Comparison of ENCODE assay signal across 9 cellular contexts in the genomic region with DNA sequence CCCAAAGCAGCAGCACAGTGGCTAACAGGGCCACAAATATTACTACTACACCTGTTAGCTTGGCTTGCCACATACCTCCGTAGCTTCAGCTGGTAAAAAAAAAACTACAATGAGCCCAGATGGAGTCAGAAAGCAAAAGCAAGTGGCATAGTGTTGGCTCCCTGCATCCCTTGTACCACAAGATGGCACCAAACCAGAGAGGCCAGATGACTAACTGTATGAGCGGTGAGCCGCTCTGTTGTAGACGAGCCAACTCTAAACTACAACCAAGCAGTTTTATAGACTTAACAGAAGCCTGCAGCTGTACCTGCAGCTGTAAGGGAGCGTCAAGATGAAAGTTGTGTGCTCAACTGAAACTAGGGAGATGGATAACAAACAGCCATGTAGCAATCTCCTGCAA.
A peak's percentile ranks its signal among the peaks of the same experiment; 100 is the strongest.
DNase-seq lines count a peak whose midpoint lies in the region; ATAC-seq, FAIRE-seq and TF ChIP-seq lines count a peak whose summit lies in the region.
"Had no signal": no experiment of that assay in that cellular context is flagged by ENCODE, and none has a peak within 500 bp of the region (broad histone marks: within the 10 kb centered on the region; RNA-seq: fewer than 3 reads in every experiment).

No MANE protein-coding gene starts in this region.

- no TSS peak for BruUV-seq in GM12878 (replicated peaks; lab: Mats Ljungman, UMichigan)

- H3K27ac ChIP-seq in GM12878 (ENCODE audit: control insufficient read depth, insufficient read depth) = no peak overlapping the region

- H3K36me3 ChIP-seq in GM06990 (ENCODE audit: control insufficient read depth, insufficient read depth, low read length) = no peaks in the 10 kb centered on the region
- H3K36me3 ChIP-seq in GM12878 (ENCODE audit: control insufficient read depth in 2 of 2, insufficient read depth in 2 of 2, low read length in 1 of 2) = no peaks in the 10 kb centered on the region

- H3K9me3 Mint-ChIP-seq in nephron progenitor cell = no peaks in the 10 kb centered on the region
- no peaks in the 10 kb centered on the region for H3K9me3 Mint-ChIP-seq in activated naive CD4-positive, alpha-beta T cell treated with anti-CD3 and anti-CD28 coated beads, Interleukin-2, amount 10 ng/mL, durations not matched to agents 7 days and 5 days

- no peak for TF ChIP-seq EP300 in GM12878 (IDR thresholded peaks at IDR 0.05; ENCODE audit: borderline replicate concordance in 1 of 2, control insufficient read depth in 1 of 2, low read depth in 2 of 2, low read length in 2 of 2)

- CTCF ChIA-PET in GM12878 (lab: Yijun Ruan, JAX) = no interaction called here
- CTCF ChIA-PET in activated naive CD4-positive, alpha-beta T cell treated with anti-CD3 and anti-CD28 coated beads, Interleukin-2, amount 10 ng/mL, durations not matched to agents 7 days and 5 days (lab: Charles Lee) = no interaction called here

- H2AFZ ChIP-seq in GM12878 (ENCODE audit: control insufficient read depth, low read depth, low read length) = no peak overlapping the region

- no peaks in the 10 kb centered on the region for H3K4me1 Mint-ChIP-seq in nephron progenitor cell
- H3K4me1 Mint-ChIP-seq in activated naive CD4-positive, alpha-beta T cell treated with anti-CD3 and anti-CD28 coated beads, Interleukin-2, amount 10 ng/mL, durations not matched to agents 7 days and 5 days = no peaks in the 10 kb centered on the region

- no peak overlapping the region for H3K4me3 ChIP-seq in GM06990 (replicated peaks; ENCODE audit: low read depth, low read length)
- no peak overlapping the region for H3K4me3 ChIP-seq in GM12878

- TF ChIP-seq CTCF in GM06990 (IDR thresholded peaks at IDR 0.05; ENCODE audit: insufficient read depth, low read length, poor library complexity, severe bottlenecking) (peak; percentile 49), GM12878 (IDR thresholded peaks at IDR 0.05 in 2 of 3, conservative IDR thresholded peaks at IDR 0.05 in 1 of 3; ENCODE audit: control insufficient read depth in 2 of 3, extremely low read depth in 1 of 3, insufficient read depth in 1 of 3, low read depth in 3 of 3, low read length in 3 of 3) (0 out of 6 replicates have a peak, but pooled peaks of 1 of the 3 experiments have one; percentile 22), nephron progenitor cell (IDR thresholded peaks at IDR 0.05) (no peak)

- H3K27me3 Mint-ChIP-seq in nephron progenitor cell (ENCODE audit: low read depth, poor library complexity) = peaks cover 9% of the 10 kb centered on the region
- no peaks in the 10 kb centered on the region for H3K27me3 Mint-ChIP-seq in activated naive CD4-positive, alpha-beta T cell treated with anti-CD3 and anti-CD28 coated beads, Interleukin-2, amount 10 ng/mL, durations not matched to agents 7 days and 5 days

- intact Hi-C loops in GM12878 (cut with micrococcal nuclease; ENCODE audit: unreplicated experiment) = no loop called here

- H3K9ac ChIP-seq in GM12878 (ENCODE audit: control insufficient read depth, insufficient read depth, low read length) = no peak overlapping the region

- no peaks in the 10 kb centered on the region for H4K20me1 ChIP-seq in GM12878 (ENCODE audit: control insufficient read depth, insufficient read depth)

- 52% methylated on average over 5 of the region's 5 CpGs for WGBS in GM12878 (ENCODE audit: insufficient coverage, insufficient replicate concordance, low lambda C conversion rate, missing lambda C conversion rate)

- TF ChIP-seq RAD21 in GM12878 (IDR thresholded peaks at IDR 0.05; ENCODE audit: insufficient read depth, low read depth, low read length) = no peak

- FAIRE-seq in GM12878 (lab: Jason Lieb, UNC) (no peak), GM12892 (lab: Jason Lieb, UNC) (no peak)

- SMC1A ChIA-PET in GM12878 (lab: Charles Lee; ENCODE audit: uncharacterized antibody, unreplicated experiment) = interaction anchor here (0.8 kb wide), 1 partner anchor 13 kb away, joined by 3 read pairs; no protein-coding TSS in a partner anchor

- no peak for DNase-seq in GM06990 (ENCODE audit: extremely low read depth, insufficient read length)
- DNase-seq in GM12878 (ENCODE audit: low read depth, low spot score) = no peak
- peak; percentile 12 for DNase-seq in nephron progenitor cell
- no peak for DNase-seq in activated naive CD4-positive, alpha-beta T cell treated with anti-CD3 and anti-CD28 coated beads, Interleukin-2, amount 10 ng/mL, durations not matched to agents 7 days and 5 days
- no peak for DNase-seq in GM12892 (ENCODE audit: insufficient read length)
- DNase-seq: kidney glomerular epithelial cell had no signal

- TF ChIP-seq POLR2A in GM12878 (IDR thresholded peaks at IDR 0.05; ENCODE audit: low read depth, low read length) = no peak
- no peak for TF ChIP-seq POLR2A in GM12892 (IDR thresholded peaks at IDR 0.05; ENCODE audit: low read depth, low read length)

- no peak overlapping the region for H3K27ac Mint-ChIP-seq in nephron progenitor cell
- no peak overlapping the region for H3K27ac Mint-ChIP-seq in activated naive CD4-positive, alpha-beta T cell treated with anti-CD3 and anti-CD28 coated beads, Interleukin-2, amount 10 ng/mL, durations not matched to agents 7 days and 5 days

- peak; percentile 58 for ATAC-seq in HG03378 (IDR thresholded peaks at IDR 0.05; ENCODE audit: unreplicated experiment)
- peak; percentile 76 for ATAC-seq in GM12878
- no peak for ATAC-seq in HG02970 (IDR thresholded peaks at IDR 0.05; ENCODE audit: low FRiP score, unreplicated experiment)
- no peak for ATAC-seq in GM18502 (IDR thresholded peaks at IDR 0.05; ENCODE audit: poor library complexity, unreplicated experiment)

- no peaks in the 10 kb centered on the region for H3K36me3 Mint-ChIP-seq in nephron progenitor cell (ENCODE audit: low read depth)
- H3K36me3 Mint-ChIP-seq in activated naive CD4-positive, alpha-beta T cell treated with anti-CD3 and anti-CD28 coated beads, Interleukin-2, amount 10 ng/mL, durations not matched to agents 7 days and 5 days = no peaks in the 10 kb centered on the region

- no peaks in the 10 kb centered on the region for H3K79me2 ChIP-seq in GM12878 (ENCODE audit: control insufficient read depth, insufficient read depth, low read length)

- POLR2A ChIA-PET in GM12878 (lab: Charles Lee) = no interaction called here

- no peaks in the 10 kb centered on the region for H3K9me3 ChIP-seq in GM12878 (replicated peaks; ENCODE audit: control insufficient read depth, insufficient read depth, low read length)

- H3K4me2 ChIP-seq in GM12878 (ENCODE audit: control insufficient read depth, insufficient read depth) = no peak overlapping the region

- in situ Hi-C loops in GM12878 (cut with MboI) = no loop called here

- H3K27me3 ChIP-seq in GM06990 (replicated peaks; ENCODE audit: control insufficient read depth, insufficient read depth, low read length) (no peaks in the 10 kb centered on the region), GM12878 (replicated peaks in 1 of 2; ENCODE audit: control insufficient read depth in 2 of 2, insufficient read depth in 2 of 2, low read length in 1 of 2) (no peaks in the 10 kb centered on the region)

- no peak overlapping the region for H3K4me3 Mint-ChIP-seq in nephron progenitor cell
- no peak overlapping the region for H3K4me3 Mint-ChIP-seq in activated naive CD4-positive, alpha-beta T cell treated with anti-CD3 and anti-CD28 coated beads, Interleukin-2, amount 10 ng/mL, durations not matched to agents 7 days and 5 days

- RAD21 ChIA-PET in GM12878 (lab: Charles Lee; ENCODE audit: unreplicated experiment) = interaction anchor here (1.4 to 1.9 kb wide), 2 partner anchors 19 to 22 kb away, joined by 4 read pairs; no protein-coding TSS in a partner anchor

- H3K4me1 ChIP-seq in GM12878 (ENCODE audit: control insufficient read depth, insufficient read depth, low read length) = no peaks in the 10 kb centered on the region

TF ChIP-seq in GM12878, 131 proteins besides CTCF, POLR2A, EP300 and RAD21 (continues in another document):
- TF ChIP-seq ZNF274 (IDR thresholded peaks at IDR 0.05; ENCODE audit: insufficient read depth, insufficient read length) (no peak), RB1 (IDR thresholded peaks at IDR 0.05; ENCODE audit: borderline replicate concordance) (no peak), CBFB (IDR thresholded peaks at IDR 0.05; ENCODE audit: low read depth) (no peak), TCF3 (IDR thresholded peaks at IDR 0.05; ENCODE audit: borderline replicate concordance, insufficient read depth, low read depth, low read length) (no peak), SMAD1 (IDR thresholded peaks at IDR 0.05; ENCODE audit: low read depth, partially characterized antibody) (no peak), PML (IDR thresholded peaks at IDR 0.05; ENCODE audit: low read length) (no peak), YBX1 (IDR thresholded peaks at IDR 0.05) (no peak), JUNB (IDR thresholded peaks at IDR 0.05) (no peak), SIN3A (IDR thresholded peaks at IDR 0.05; ENCODE audit: low read depth, low read length) (no peak), ZSCAN29 (IDR thresholded peaks at IDR 0.05) (no peak)
- TF ChIP-seq, protein P1, sequence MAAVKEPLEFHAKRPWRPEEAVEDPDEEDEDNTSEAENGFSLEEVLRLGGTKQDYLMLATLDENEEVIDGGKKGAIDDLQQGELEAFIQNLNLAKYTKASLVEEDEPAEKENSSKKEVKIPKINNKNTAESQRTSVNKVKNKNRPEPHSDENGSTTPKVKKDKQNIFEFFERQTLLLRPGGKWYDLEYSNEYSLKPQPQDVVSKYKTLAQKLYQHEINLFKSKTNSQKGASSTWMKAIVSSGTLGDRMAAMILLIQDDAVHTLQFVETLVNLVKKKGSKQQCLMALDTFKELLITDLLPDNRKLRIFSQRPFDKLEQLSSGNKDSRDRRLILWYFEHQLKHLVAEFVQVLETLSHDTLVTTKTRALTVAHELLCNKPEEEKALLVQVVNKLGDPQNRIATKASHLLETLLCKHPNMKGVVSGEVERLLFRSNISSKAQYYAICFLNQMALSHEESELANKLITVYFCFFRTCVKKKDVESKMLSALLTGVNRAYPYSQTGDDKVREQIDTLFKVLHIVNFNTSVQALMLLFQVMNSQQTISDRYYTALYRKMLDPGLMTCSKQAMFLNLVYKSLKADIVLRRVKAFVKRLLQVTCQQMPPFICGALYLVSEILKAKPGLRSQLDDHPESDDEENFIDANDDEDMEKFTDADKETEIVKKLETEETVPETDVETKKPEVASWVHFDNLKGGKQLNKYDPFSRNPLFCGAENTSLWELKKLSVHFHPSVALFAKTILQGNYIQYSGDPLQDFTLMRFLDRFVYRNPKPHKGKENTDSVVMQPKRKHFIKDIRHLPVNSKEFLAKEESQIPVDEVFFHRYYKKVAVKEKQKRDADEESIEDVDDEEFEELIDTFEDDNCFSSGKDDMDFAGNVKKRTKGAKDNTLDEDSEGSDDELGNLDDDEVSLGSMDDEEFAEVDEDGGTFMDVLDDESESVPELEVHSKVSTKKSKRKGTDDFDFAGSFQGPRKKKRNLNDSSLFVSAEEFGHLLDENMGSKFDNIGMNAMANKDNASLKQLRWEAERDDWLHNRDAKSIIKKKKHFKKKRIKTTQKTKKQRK (IDR thresholded peaks at IDR 0.05; ENCODE audit: low read depth, low read length) = no peak

Comparison
In these comparisons a context has a peak if more than half of its experiments do, and no peak if none do; other contexts are left out.
1. ATAC-seq: peak in HG03378 (single experiment) and GM12878 (single experiment); none in HG02970 (single experiment) and GM18502 (single experiment).